ENCODE assay signal across 8 cellular contexts in the genomic region with DNA sequence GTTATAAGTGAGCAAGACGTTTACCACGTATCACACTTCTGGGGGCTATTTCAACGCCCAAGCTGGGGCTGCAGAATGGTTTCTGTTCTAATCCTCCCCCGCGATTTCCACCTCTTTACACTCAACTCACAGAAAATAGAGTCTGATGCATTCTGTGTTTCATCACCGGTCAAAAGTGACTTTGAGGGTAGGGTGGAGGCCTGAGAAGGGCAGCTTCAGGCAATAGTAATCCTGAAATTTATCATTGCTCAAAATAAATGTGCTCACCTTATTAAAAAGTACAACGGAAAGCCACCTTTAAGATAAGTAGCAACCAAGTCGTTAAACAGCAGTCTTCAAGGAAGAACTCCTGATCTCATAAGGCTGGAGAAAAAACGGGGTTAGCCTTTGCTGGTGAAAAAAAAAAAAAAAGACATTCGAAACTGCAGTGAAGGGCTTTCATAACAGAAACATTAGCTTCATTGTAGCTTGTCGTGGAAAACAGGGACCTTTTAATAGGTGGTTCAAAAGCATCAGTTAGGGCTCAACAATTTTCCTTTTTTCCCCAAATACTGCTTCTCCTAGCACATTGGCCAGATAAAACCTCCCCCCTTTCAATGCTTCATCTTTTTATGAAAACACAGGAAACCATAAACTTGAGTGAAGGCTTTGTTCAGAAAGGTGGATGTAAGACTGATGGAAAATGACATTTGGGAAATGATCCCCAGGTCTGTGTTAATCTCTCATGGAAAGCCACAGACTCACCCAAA.
DNase-seq lines count a peak whose midpoint lies in the region; ATAC-seq and TF ChIP-seq lines count a peak whose summit lies in the region.

No MANE protein-coding gene starts in this region.

- DNase-seq in CD8-positive, alpha-beta T cell: no peak
- DNase-seq in activated CD8-positive, alpha-beta T cell treated with anti-CD3 and anti-CD28 coated beads, Interleukin-2, amount 10 ng/mL, durations not matched to agents 7 days and 5 days: peak; percentile 49
- DNase-seq in fibroblast of lung (ENCODE audit: low read depth in 2 of 2) (peak; percentile 48 to 67), prostate gland (ENCODE audit: low spot score) (no peak), AG08395 (ENCODE audit: low spot score) (no peak), germinal center (ENCODE audit: low spot score) (no peak)

- peak overlapping the region; percentile 99 for H3K4me2 ChIP-seq in fibroblast of lung (ENCODE audit: extremely low read depth, insufficient read depth, low read length)

- peak overlapping the region; percentile 96 for H3K4me3 Mint-ChIP-seq in CD8-positive, alpha-beta T cell
- peak overlapping the region; percentile 91 for H3K4me3 Mint-ChIP-seq in activated CD8-positive, alpha-beta T cell treated with anti-CD3 and anti-CD28 coated beads, Interleukin-2, amount 10 ng/mL, durations not matched to agents 7 days and 5 days

- H3K27me3 Mint-ChIP-seq in CD8-positive, alpha-beta T cell (ENCODE audit: low read depth): no peaks in the 10 kb centered on the region
- no peaks in the 10 kb centered on the region for H3K27me3 Mint-ChIP-seq in activated CD8-positive, alpha-beta T cell treated with anti-CD3 and anti-CD28 coated beads, Interleukin-2, amount 10 ng/mL, durations not matched to agents 7 days and 5 days (ENCODE audit: low read depth)

- H3K36me3 ChIP-seq in CD8-positive, alpha-beta T cell (ENCODE audit: insufficient read depth, low read length): no peaks in the 10 kb centered on the region
- H3K36me3 ChIP-seq in fibroblast of lung (ENCODE audit: control insufficient read depth, insufficient read depth, low read length) (no peaks in the 10 kb centered on the region), prostate gland (no peaks in the 10 kb centered on the region)

- H3K4me1 Mint-ChIP-seq in CD8-positive, alpha-beta T cell (ENCODE audit: low read depth): peaks cover 51% of the 10 kb centered on the region
- peaks cover 52% of the 10 kb centered on the region for H3K4me1 Mint-ChIP-seq in activated CD8-positive, alpha-beta T cell treated with anti-CD3 and anti-CD28 coated beads, Interleukin-2, amount 10 ng/mL, durations not matched to agents 7 days and 5 days (ENCODE audit: low read depth)

- H3K79me2 ChIP-seq in fibroblast of lung (ENCODE audit: control insufficient read depth, insufficient read depth, low read length): peaks cover 36% of the 10 kb centered on the region

- H2AFZ ChIP-seq in fibroblast of lung (ENCODE audit: low read length): peak overlapping the region; percentile 42

- TF ChIP-seq CTCF in CD8-positive, alpha-beta T cell (IDR thresholded peaks at IDR 0.05): no peak
- TF ChIP-seq CTCF in fibroblast of lung (conservative IDR thresholded peaks at IDR 0.05 in 1 of 2, IDR thresholded peaks at IDR 0.05 in 1 of 2; ENCODE audit: low read depth in 1 of 2, low read length in 2 of 2) (no peak), prostate gland (IDR thresholded peaks at IDR 0.05) (no peak)

- peak overlapping the region; percentile 98 for H3K27ac Mint-ChIP-seq in CD8-positive, alpha-beta T cell
- peak overlapping the region; percentile 99 for H3K27ac Mint-ChIP-seq in activated CD8-positive, alpha-beta T cell treated with anti-CD3 and anti-CD28 coated beads, Interleukin-2, amount 10 ng/mL, durations not matched to agents 7 days and 5 days

- intact Hi-C loops in CD8-positive, alpha-beta T cell (cut with DNase I, micrococcal nuclease): loop anchor here (1.0 to 5.0 kb wide), 3 partner anchors 15 to 36 kb away; a partner anchor contains a TSS
- intact Hi-C loops in prostate gland (cut with DNase I): no loop called here

- H3K27ac ChIP-seq in CD8-positive, alpha-beta T cell (ENCODE audit: low read depth, low read length): peak overlapping the region; percentile 89
- H3K27ac ChIP-seq in fibroblast of lung (ENCODE audit: insufficient read depth, low read length) (peak overlapping the region; percentile 97), prostate gland (peak overlapping the region; percentile 98)

- WGBS in prostate gland: under 1% methylated on average over 11 of the region's 11 CpGs

- POLR2A ChIA-PET in CD8-positive, alpha-beta T cell (lab: Charles Lee): interaction anchor here (0.7 to 6.8 kb wide), 13 partner anchors 9 to 175 kb away, joined by 3 to 219 read pairs (median 9); a partner anchor contains a TSS
- POLR2A ChIA-PET in activated CD8-positive, alpha-beta T cell treated with anti-CD3 and anti-CD28 coated beads, Interleukin-2, amount 10 ng/mL, durations not matched to agents 7 days and 5 days (lab: Charles Lee): interaction anchor here (0.6 to 7.7 kb wide), 10 partner anchors 12 to 64 kb away, joined by 3 to 177 read pairs (median 6); a partner anchor contains a TSS

- peak overlapping the region; percentile 88 for H3K4me3 ChIP-seq in CD8-positive, alpha-beta T cell (ENCODE audit: low read depth, low read length)
- H3K4me3 ChIP-seq in fibroblast of lung (replicated peaks in 1 of 4; ENCODE audit: control extremely low read depth in 1 of 4, insufficient read depth in 1 of 4, low read depth in 3 of 4, low read length in 4 of 4) (peak overlapping the region; percentile 62 to 74 (median 69)), prostate gland (peak overlapping the region; percentile 75 to 82)

- peaks cover 16% of the 10 kb centered on the region for H3K36me3 Mint-ChIP-seq in CD8-positive, alpha-beta T cell
- H3K36me3 Mint-ChIP-seq in activated CD8-positive, alpha-beta T cell treated with anti-CD3 and anti-CD28 coated beads, Interleukin-2, amount 10 ng/mL, durations not matched to agents 7 days and 5 days (ENCODE audit: low read depth): peaks cover 16% of the 10 kb centered on the region

- CTCF ChIA-PET in CD8-positive, alpha-beta T cell (lab: Charles Lee): interaction anchor here (0.6 to 7.5 kb wide), 12 partner anchors 10 to 64 kb away, joined by 3 to 61 read pairs (median 4); a partner anchor contains a TSS
- CTCF ChIA-PET in activated CD8-positive, alpha-beta T cell treated with anti-CD3 and anti-CD28 coated beads, Interleukin-2, amount 10 ng/mL, durations not matched to agents 7 days and 5 days (lab: Charles Lee): interaction anchor here (0.8 to 4.9 kb wide), 15 partner anchors 9 to 80 kb away, joined by 3 to 54 read pairs (median 5); a partner anchor contains a TSS

- H3K9me3 Mint-ChIP-seq in CD8-positive, alpha-beta T cell: no peaks in the 10 kb centered on the region
- H3K9me3 Mint-ChIP-seq in activated CD8-positive, alpha-beta T cell treated with anti-CD3 and anti-CD28 coated beads, Interleukin-2, amount 10 ng/mL, durations not matched to agents 7 days and 5 days (ENCODE audit: insufficient read depth): no peaks in the 10 kb centered on the region

- H3K4me1 ChIP-seq in CD8-positive, alpha-beta T cell (ENCODE audit: insufficient read depth, low read length): peaks cover 49% of the 10 kb centered on the region
- peaks cover 44% of the 10 kb centered on the region for H3K4me1 ChIP-seq in fibroblast of lung (ENCODE audit: control insufficient read depth, extremely low read depth, insufficient read depth, low read length)
- peaks cover 25% of the 10 kb centered on the region for H3K4me1 ChIP-seq in prostate gland (replicated peaks)

- no peaks in the 10 kb centered on the region for H4K20me1 ChIP-seq in fibroblast of lung (ENCODE audit: control insufficient read depth, extremely low read depth, insufficient read depth, low read length)

- no peaks in the 10 kb centered on the region for H3K9me3 ChIP-seq in CD8-positive, alpha-beta T cell (ENCODE audit: low read length)
- H3K9me3 ChIP-seq in fibroblast of lung (ENCODE audit: control insufficient read depth, insufficient read depth, low read depth, low read length) (no peaks in the 10 kb centered on the region), prostate gland (no peaks in the 10 kb centered on the region)

- no peak for TF ChIP-seq POLR2A in prostate gland (IDR thresholded peaks at IDR 0.05)

- H3K9ac ChIP-seq in fibroblast of lung (ENCODE audit: insufficient read depth, low read length): peak overlapping the region; percentile 96

- no peaks in the 10 kb centered on the region for H3K27me3 ChIP-seq in CD8-positive, alpha-beta T cell (ENCODE audit: insufficient read depth, low read length)
- H3K27me3 ChIP-seq in fibroblast of lung (ENCODE audit: control insufficient read depth, insufficient read depth, low read length): no peaks in the 10 kb centered on the region
- H3K27me3 ChIP-seq in prostate gland (replicated peaks; ENCODE audit: insufficient read depth): no peaks in the 10 kb centered on the region

- peak; percentile 9 for ATAC-seq in CD8-positive, alpha-beta T cell
- ATAC-seq in HG02870 (IDR thresholded peaks at IDR 0.05; ENCODE audit: unreplicated experiment): peak; percentile 39
- no peak for ATAC-seq in activated CD8-positive, alpha-beta T cell treated with anti-CD3 and anti-CD28 coated beads, Interleukin-2, amount 10 ng/mL, durations not matched to agents 7 days and 5 days
- ATAC-seq in HG03108 (IDR thresholded peaks at IDR 0.05; ENCODE audit: unreplicated experiment): no peak

Comparison
In these comparisons a context has a peak if more than half of its experiments do, and no peak if none do; other contexts are left out.
1. ATAC-seq: peak in CD8-positive, alpha-beta T cell (single experiment) and HG02870 (single experiment); none in activated CD8-positive, alpha-beta T cell treated with anti-CD3 and anti-CD28 coated beads, Interleukin-2, amount 10 ng/mL, durations not matched to agents 7 days and 5 days (single experiment) and HG03108 (single experiment).
2. DNase-seq: peak in activated CD8-positive, alpha-beta T cell treated with anti-CD3 and anti-CD28 coated beads, Interleukin-2, amount 10 ng/mL, durations not matched to agents 7 days and 5 days (single experiment) and fibroblast of lung (2 of 2); none in CD8-positive, alpha-beta T cell (0 of 7), prostate gland (single experiment), AG08395 (single experiment) and germinal center (single experiment).
3. Peak in every context shown above with its lines, with median percentiles within 50 percentile points of each other: H3K27ac ChIP-seq and H3K4me3 ChIP-seq.